ENCODE assay signal across 1 cellular context in the genomic region with DNA sequence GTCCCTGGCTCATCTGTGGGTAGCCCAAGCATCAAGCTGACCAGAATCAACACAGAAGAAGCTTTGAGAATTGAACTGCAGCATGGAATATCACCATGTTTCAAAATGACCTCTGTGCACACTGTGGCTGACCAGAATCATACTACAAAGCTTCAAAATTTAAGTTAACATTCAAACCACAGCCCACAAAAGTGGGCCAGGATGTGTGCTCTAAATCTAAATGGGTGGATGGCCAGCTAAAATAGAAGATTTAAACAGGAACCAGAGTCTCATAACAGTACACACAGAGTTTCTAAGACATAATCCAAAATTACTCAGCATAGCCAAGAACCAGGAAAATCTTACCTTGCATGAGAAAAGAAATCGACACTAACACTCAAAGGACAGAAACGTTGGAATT.
TF ChIP-seq lines count a peak whose summit lies in the region.

No MANE protein-coding gene starts in this region.

TF ChIP-seq in GM12878, 131 proteins besides CTCF, POLR2A, EP300 and RAD21 (continued from another document and continues in another):
- TF ChIP-seq REST (IDR thresholded peaks at IDR 0.05; ENCODE audit: low read depth, low read length) (no peak), TCF12 (IDR thresholded peaks at IDR 0.05; ENCODE audit: low read depth, low read length) (no peak), POU2F2 (IDR thresholded peaks at IDR 0.05; ENCODE audit: borderline replicate concordance, low read depth, low read length) (no peak), KAT2A (conservative IDR thresholded peaks at IDR 0.05; ENCODE audit: control insufficient read depth, low read depth, low read length) (no peak), PAX8 (IDR thresholded peaks at IDR 0.05) (no peak), FOS (IDR thresholded peaks at IDR 0.05; ENCODE audit: borderline replicate concordance, extremely low read depth, insufficient read length) (no peak), TCF7 (IDR thresholded peaks at IDR 0.05; ENCODE audit: borderline replicate concordance) (peak; percentile 43; the same call in 1 of the 2 replicates), NFXL1 (IDR thresholded peaks at IDR 0.05; ENCODE audit: borderline replicate concordance) (no peak), ATF7 (IDR thresholded peaks at IDR 0.05; ENCODE audit: low read depth) (no peak), SPI1 (IDR thresholded peaks at IDR 0.05; ENCODE audit: borderline replicate concordance, insufficient read depth, low read depth, low read length) (no peak), IRF5 (IDR thresholded peaks at IDR 0.05; ENCODE audit: borderline replicate concordance) (no peak), RAD51 (IDR thresholded peaks at IDR 0.05) (no peak), E2F8 (IDR thresholded peaks at IDR 0.05; ENCODE audit: low read depth, partially characterized antibody) (no peak), KDM1A (IDR thresholded peaks at IDR 0.05; ENCODE audit: borderline replicate concordance) (no peak), LARP7 (IDR thresholded peaks at IDR 0.05) (no peak), CBX5 (IDR thresholded peaks at IDR 0.05; ENCODE audit: low read depth) (0 out of 2 replicates have a peak, but pooled peaks have one; percentile 56), CEBPZ (IDR thresholded peaks at IDR 0.05; ENCODE audit: low read depth, low read length) (no peak), CBFB (IDR thresholded peaks at IDR 0.05; ENCODE audit: low read depth) (peak; percentile 68; the same call in 1 of the 2 replicates), TBL1XR1 (IDR thresholded peaks at IDR 0.05; ENCODE audit: low read depth, low read length) (no peak), NBN (IDR thresholded peaks at IDR 0.05) (no peak), GABPA (IDR thresholded peaks at IDR 0.05; ENCODE audit: low read depth) (peak; percentile 55), ETV6 (conservative IDR thresholded peaks at IDR 0.05 in 1 of 2, IDR thresholded peaks at IDR 0.05 in 1 of 2; ENCODE audit: borderline replicate concordance in 1 of 2, low read depth in 1 of 2) (peak in 1 of 2 experiments; percentile 51; a peak in 1 of 4 replicates), USF2 (IDR thresholded peaks at IDR 0.05; ENCODE audit: borderline replicate concordance, low read depth, low read length) (no peak), IKZF1 (conservative IDR thresholded peaks at IDR 0.05) (no peak), USF1 (IDR thresholded peaks at IDR 0.05; ENCODE audit: borderline replicate concordance, extremely low read length, insufficient read depth, low read depth, low read length) (no peak), TARDBP (IDR thresholded peaks at IDR 0.05; ENCODE audit: borderline replicate concordance) (no peak), SUPT20H (IDR thresholded peaks at IDR 0.05; ENCODE audit: borderline replicate concordance, control insufficient read depth, low read depth, low read length) (no peak), SIN3A (IDR thresholded peaks at IDR 0.05; ENCODE audit: low read depth, low read length) (no peak)
- TF ChIP-seq, protein P1, sequence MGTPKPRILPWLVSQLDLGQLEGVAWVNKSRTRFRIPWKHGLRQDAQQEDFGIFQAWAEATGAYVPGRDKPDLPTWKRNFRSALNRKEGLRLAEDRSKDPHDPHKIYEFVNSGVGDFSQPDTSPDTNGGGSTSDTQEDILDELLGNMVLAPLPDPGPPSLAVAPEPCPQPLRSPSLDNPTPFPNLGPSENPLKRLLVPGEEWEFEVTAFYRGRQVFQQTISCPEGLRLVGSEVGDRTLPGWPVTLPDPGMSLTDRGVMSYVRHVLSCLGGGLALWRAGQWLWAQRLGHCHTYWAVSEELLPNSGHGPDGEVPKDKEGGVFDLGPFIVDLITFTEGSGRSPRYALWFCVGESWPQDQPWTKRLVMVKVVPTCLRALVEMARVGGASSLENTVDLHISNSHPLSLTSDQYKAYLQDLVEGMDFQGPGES (IDR thresholded peaks at IDR 0.05) = no peak
- TF ChIP-seq, protein P2, sequence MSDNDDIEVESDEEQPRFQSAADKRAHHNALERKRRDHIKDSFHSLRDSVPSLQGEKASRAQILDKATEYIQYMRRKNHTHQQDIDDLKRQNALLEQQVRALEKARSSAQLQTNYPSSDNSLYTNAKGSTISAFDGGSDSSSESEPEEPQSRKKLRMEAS (IDR thresholded peaks at IDR 0.05; ENCODE audit: low read depth, low read length) = no peak
- TF ChIP-seq, protein P3, sequence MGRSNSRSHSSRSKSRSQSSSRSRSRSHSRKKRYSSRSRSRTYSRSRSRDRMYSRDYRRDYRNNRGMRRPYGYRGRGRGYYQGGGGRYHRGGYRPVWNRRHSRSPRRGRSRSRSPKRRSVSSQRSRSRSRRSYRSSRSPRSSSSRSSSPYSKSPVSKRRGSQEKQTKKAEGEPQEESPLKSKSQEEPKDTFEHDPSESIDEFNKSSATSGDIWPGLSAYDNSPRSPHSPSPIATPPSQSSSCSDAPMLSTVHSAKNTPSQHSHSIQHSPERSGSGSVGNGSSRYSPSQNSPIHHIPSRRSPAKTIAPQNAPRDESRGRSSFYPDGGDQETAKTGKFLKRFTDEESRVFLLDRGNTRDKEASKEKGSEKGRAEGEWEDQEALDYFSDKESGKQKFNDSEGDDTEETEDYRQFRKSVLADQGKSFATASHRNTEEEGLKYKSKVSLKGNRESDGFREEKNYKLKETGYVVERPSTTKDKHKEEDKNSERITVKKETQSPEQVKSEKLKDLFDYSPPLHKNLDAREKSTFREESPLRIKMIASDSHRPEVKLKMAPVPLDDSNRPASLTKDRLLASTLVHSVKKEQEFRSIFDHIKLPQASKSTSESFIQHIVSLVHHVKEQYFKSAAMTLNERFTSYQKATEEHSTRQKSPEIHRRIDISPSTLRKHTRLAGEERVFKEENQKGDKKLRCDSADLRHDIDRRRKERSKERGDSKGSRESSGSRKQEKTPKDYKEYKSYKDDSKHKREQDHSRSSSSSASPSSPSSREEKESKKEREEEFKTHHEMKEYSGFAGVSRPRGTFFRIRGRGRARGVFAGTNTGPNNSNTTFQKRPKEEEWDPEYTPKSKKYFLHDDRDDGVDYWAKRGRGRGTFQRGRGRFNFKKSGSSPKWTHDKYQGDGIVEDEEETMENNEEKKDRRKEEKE (IDR thresholded peaks at IDR 0.05) = no peak
- TF ChIP-seq, protein P4, sequence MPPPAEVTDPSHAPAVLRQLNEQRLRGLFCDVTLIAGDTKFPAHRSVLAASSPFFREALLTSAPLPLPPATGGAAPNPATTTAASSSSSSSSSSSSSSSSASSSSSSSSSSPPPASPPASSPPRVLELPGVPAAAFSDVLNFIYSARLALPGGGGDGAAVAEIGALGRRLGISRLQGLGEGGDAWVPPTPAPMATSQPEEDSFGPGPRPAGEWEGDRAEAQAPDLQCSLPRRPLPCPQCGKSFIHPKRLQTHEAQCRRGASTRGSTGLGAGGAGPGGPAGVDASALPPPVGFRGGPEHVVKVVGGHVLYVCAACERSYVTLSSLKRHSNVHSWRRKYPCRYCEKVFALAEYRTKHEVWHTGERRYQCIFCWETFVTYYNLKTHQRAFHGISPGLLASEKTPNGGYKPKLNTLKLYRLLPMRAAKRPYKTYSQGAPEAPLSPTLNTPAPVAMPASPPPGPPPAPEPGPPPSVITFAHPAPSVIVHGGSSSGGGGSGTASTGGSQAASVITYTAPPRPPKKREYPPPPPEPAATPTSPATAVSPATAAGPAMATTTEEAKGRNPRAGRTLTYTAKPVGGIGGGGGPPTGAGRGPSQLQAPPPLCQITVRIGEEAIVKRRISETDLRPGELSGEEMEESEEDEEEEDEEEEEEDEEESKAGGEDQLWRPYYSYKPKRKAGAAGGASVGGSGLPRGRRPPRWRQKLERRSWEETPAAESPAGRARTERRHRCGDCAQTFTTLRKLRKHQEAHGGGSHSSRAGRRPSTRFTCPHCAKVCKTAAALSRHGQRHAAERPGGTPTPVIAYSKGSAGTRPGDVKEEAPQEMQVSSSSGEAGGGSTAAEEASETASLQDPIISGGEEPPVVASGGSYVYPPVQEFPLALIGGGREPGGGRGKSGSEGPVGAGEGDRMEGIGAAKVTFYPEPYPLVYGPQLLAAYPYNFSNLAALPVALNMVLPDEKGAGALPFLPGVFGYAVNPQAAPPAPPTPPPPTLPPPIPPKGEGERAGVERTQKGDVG (CRISPR knock-in tag; IDR thresholded peaks at IDR 0.05) = no peak
